ENCODE assay signal across 21 cellular contexts in the genomic region with DNA sequence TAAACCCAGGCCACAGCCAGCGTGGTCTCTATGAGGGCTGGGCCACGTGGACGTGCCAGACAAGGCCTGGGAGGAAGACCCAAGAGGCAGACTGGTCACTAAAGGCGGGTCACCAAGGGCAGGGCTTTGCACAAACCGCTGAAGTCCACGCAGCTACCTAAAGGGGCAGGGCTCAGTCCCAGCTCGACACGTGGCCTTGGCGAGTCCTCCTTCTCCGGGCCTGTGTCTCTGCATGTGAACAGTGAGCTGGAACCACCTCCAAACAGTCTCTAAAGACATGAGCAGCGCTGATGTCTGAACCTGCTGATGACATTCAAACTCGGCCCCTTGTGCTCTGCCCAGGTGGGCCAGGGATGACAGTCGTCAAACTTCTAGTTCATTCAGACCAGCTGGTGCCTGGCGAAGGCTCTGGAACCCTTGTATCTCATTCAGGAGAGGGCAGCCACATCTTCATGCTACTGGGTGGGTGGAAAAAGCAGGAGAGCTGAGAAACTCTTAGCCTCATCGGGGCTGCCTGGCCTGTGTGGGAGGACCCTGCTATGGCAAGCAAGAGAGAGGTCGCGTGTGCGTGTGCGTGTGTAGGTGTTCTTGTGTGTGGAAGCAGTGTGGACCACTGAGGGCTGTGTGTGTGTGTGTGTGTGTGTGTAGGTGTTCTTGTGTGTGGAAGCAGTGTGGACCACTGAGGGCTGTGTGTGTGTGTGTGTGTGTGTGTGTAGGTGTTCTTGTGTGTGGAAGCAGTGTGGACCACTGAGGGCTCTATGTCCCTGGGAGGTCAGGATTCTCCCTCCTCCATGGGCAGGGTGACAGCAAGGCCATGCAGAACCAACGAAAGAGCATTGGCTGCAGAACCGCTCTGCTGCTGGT. TPM values are rescaled to one million over a fixed set of nuclear protein-coding genes. Genes with fewer than 3 reads are reported as not detected.
DNase-seq lines count a peak whose midpoint lies in the region; ATAC-seq, FAIRE-seq and TF ChIP-seq lines count a peak whose summit lies in the region.
"Had no signal": no experiment of that assay in that cellular context is flagged by ENCODE, and none has a peak within 500 bp of the region (broad histone marks: within the 10 kb centered on the region; RNA-seq: fewer than 3 reads in every experiment).

No MANE protein-coding gene starts in this region.

- FAIRE-seq in bronchial epithelial cell (lab: Jason Lieb, UNC) = peak; percentile 95
- FAIRE-seq: D721Med had no signal

- H3K4me3 ChIP-seq in bronchial epithelial cell (ENCODE audit: low read depth, low read length) = no peak overlapping the region
- H3K4me3 ChIP-seq: ascending aorta, transverse colon had no signal

- no peak for TF ChIP-seq CTCF in bronchial epithelial cell (IDR thresholded peaks at IDR 0.05; ENCODE audit: insufficient read depth, low read length, severe bottlenecking)
- no peak for TF ChIP-seq CTCF in nephron progenitor cell (IDR thresholded peaks at IDR 0.05)

- H3K27me3 ChIP-seq in bronchial epithelial cell (ENCODE audit: control insufficient read depth, insufficient read depth, low read length) = no peaks in the 10 kb centered on the region
- H3K27me3 ChIP-seq: ascending aorta, transverse colon had no signal

- no peak overlapping the region for H3K4me3 Mint-ChIP-seq in nephron progenitor cell
- H3K4me3 Mint-ChIP-seq: activated CD8-positive, alpha-beta memory T cell treated with anti-CD3 and anti-CD28 coated beads, Interleukin-2, amount 10 ng/mL, durations not matched to agents 7 days and 5 days; B cell; H9; naive thymus-derived CD4-positive, alpha-beta T cell; T-helper 17 cell had no signal

- peak overlapping the region; percentile 42 for H3K27ac Mint-ChIP-seq in nephron progenitor cell
- H3K27ac Mint-ChIP-seq: activated CD8-positive, alpha-beta memory T cell treated with anti-CD3 and anti-CD28 coated beads, Interleukin-2, amount 10 ng/mL, durations not matched to agents 7 days and 5 days; B cell; naive thymus-derived CD4-positive, alpha-beta T cell; T-helper 17 cell had no signal

- ATAC-seq in left cardiac atrium (no peak), GM21529 (IDR thresholded peaks at IDR 0.05; ENCODE audit: unreplicated experiment) (no peak), HG02870 (IDR thresholded peaks at IDR 0.05; ENCODE audit: unreplicated experiment) (no peak)
- ATAC-seq: activated CD8-positive, alpha-beta memory T cell treated with anti-CD3 and anti-CD28 coated beads, Interleukin-2, amount 10 ng/mL, durations not matched to agents 7 days and 5 days; left lobe of liver; naive thymus-derived CD4-positive, alpha-beta T cell; T-helper 17 cell had no signal

- H3K36me3 Mint-ChIP-seq in nephron progenitor cell (ENCODE audit: low read depth) = no peaks in the 10 kb centered on the region
- H3K36me3 Mint-ChIP-seq: activated CD8-positive, alpha-beta memory T cell treated with anti-CD3 and anti-CD28 coated beads, Interleukin-2, amount 10 ng/mL, durations not matched to agents 7 days and 5 days; naive thymus-derived CD4-positive, alpha-beta T cell had no signal

- H3K36me3 ChIP-seq in bronchial epithelial cell (ENCODE audit: control insufficient read depth, insufficient read depth, low read length) = peaks cover 13% of the 10 kb centered on the region
- H3K36me3 ChIP-seq: transverse colon had no signal

- intact Hi-C loops in left cardiac atrium (cut with DNase I) = loop anchor here in 1 of 2 donors (5.0 kb wide), 1 partner anchor 149 kb away; the partner anchor contains the start of gene SHB

- H3K9me3 Mint-ChIP-seq in nephron progenitor cell = no peaks in the 10 kb centered on the region
- H3K9me3 Mint-ChIP-seq: H9; naive thymus-derived CD4-positive, alpha-beta T cell had no signal

- H3K27ac ChIP-seq in temporal lobe (ENCODE audit: low read depth, low read length) = peak overlapping the region; percentile 73

- peaks cover 4% of the 10 kb centered on the region for H3K27me3 Mint-ChIP-seq in nephron progenitor cell (ENCODE audit: low read depth, poor library complexity)
- H3K27me3 Mint-ChIP-seq: activated CD8-positive, alpha-beta memory T cell treated with anti-CD3 and anti-CD28 coated beads, Interleukin-2, amount 10 ng/mL, durations not matched to agents 7 days and 5 days; B cell had no signal

- in situ Hi-C loops in G401 (cut with HindIII; ENCODE audit: low sequenced_read_pairs) = no loop called here

- peaks cover 75% of the 10 kb centered on the region for H3K4me1 Mint-ChIP-seq in nephron progenitor cell
- H3K4me1 Mint-ChIP-seq: B cell had no signal

- DNase-seq in bronchial epithelial cell (ENCODE audit: low read depth) = no peak
- DNase-seq in left cardiac atrium = peak; percentile 64
- DNase-seq in nephron progenitor cell = no peak
- no peak for DNase-seq in G401 (ENCODE audit: low spot score)
- no peak for DNase-seq in SW 1271 (lab: John Stamatoyannopoulos, UW)
- DNase-seq: activated CD8-positive, alpha-beta memory T cell treated with anti-CD3 and anti-CD28 coated beads, Interleukin-2, amount 10 ng/mL, durations not matched to agents 7 days and 5 days; activated gamma-delta T cell treated with Interleukin-2 at 50 U/mL for 16 hours; H9; naive thymus-derived CD4-positive, alpha-beta T cell; NCI-H1694; NCI-H226; stimulated activated CD4-positive, alpha-beta T cell treated with anti-CD3 and anti-CD28 coated beads, Interleukin-2, amount 100 ng/mL, for 48 hours; T-helper 17 cell; transverse colon had no signal

RNA-seq across cellular contexts. Expression of gene SLC25A51, which starts 14.1 kb away (rescaled TPM):
- total RNA-seq in bronchial epithelial cell (63.7 and 99.2 TPM in 2 replicates), left cardiac atrium (10 to 100 TPM; 30.2 to 30.3 TPM), temporal lobe (53.6 TPM)
- total RNA-seq in G401 (2014; rRNA removed; shearing (Covaris generic)) = 29.8 and 36.2 TPM in 2 replicates
